ENCODE assay signal across 29 cellular contexts in the genomic region with DNA sequence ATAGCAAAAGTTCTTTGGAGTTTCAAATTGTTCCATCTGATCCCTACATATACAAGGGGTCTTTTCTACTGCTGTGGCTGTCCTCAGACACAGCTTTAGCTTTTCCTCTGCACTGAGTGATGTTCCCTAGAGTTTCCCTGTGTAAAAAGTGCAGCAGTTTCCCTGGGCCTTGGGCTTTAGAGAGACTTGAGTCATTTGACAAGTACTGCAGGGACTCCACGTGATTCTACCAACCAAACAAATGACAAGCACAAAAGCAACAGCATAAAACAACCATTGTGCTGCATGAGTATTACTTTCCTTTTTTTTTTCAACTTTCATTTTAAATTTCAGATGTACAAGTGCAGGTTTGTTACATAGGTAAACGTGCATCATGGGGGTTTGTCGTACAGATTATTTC.
"Had no signal": no experiment of that assay in that cellular context is flagged by ENCODE, and none has a peak within 500 bp of the region (broad histone marks: within the 10 kb centered on the region; RNA-seq: fewer than 3 reads in every experiment).

No MANE protein-coding gene starts in this region.

- H3K27ac ChIP-seq: ascending aorta, body of pancreas had no signal

- H3K27me3 ChIP-seq: ascending aorta, body of pancreas had no signal

- FAIRE-seq: bronchial epithelial cell, TTC549 had no signal

- H3K27me3 Mint-ChIP-seq: activated B cell treated with CpG ODN at 0.5 μM for 24 hours; activated CD4-positive, alpha-beta memory T cell treated with anti-CD3 and anti-CD28 coated beads for 36 hours; activated CD4-positive, alpha-beta T cell treated with anti-CD3 and anti-CD28 coated beads, Interleukin-2, amount 10 ng/mL, durations not matched to agents 24 days and 14 days; central memory CD8-positive, alpha-beta T cell had no signal

- DNase-seq: activated B cell treated with CpG ODN at 0.5 μM for 24 hours; activated CD4-positive, alpha-beta memory T cell treated with anti-CD3 and anti-CD28 coated beads for 36 hours; activated CD4-positive, alpha-beta T cell treated with anti-CD3 and anti-CD28 coated beads for 1 hour; activated CD4-positive, alpha-beta T cell treated with anti-CD3 and anti-CD28 coated beads, Interleukin-2, amount 10 ng/mL, durations not matched to agents 24 days and 14 days; activated CD8-positive, alpha-beta memory T cell treated with anti-CD3 and anti-CD28 coated beads for 24 hours; activated effector memory CD4-positive, alpha-beta T cell treated with anti-CD3 and anti-CD28 coated beads, Interleukin-2, amount 50 U/mL, for 16 hours; activated naive CD4-positive, alpha-beta T cell treated with Interleukin-2 at 50 U/mL for 16 hours; activated naive CD8-positive, alpha-beta T cell treated with anti-CD3 and anti-CD28 coated beads, Interleukin-2, amount 50 U/mL, for 24 hours; activated T-cell treated with anti-CD3 and anti-CD28 coated beads, Interleukin-2, amount 50 U/mL, for 4 hours; amniotic stem cell; body of pancreas; Kasumi-1; KBM-7; NCI-H1105 treated with DMSO at 0.1 percent for 48 hours; NCI-H1436 treated with DMSO at 0.1 percent for 48 hours; NCI-H187; NCI-H2081; NCI-H510A treated with DMSO at 0.1 percent for 48 hours; NCI-H69; SIG-M5; SK-N-SH; SW 1271; T-helper 9 cell had no signal

- H3K9me3 ChIP-seq: ascending aorta, body of pancreas, SK-N-SH had no signal

- H3K9ac ChIP-seq: SK-N-SH had no signal

- H3K27ac Mint-ChIP-seq: activated B cell treated with CpG ODN at 0.5 μM for 24 hours; activated CD4-positive, alpha-beta memory T cell treated with anti-CD3 and anti-CD28 coated beads for 36 hours; activated CD4-positive, alpha-beta T cell treated with anti-CD3 and anti-CD28 coated beads, Interleukin-2, amount 10 ng/mL, durations not matched to agents 24 days and 14 days; activated naive CD4-positive, alpha-beta T cell treated with anti-CD3 and anti-CD28 coated beads, Interleukin-2, amount 50 U/mL, for 72 hours; activated naive CD8-positive, alpha-beta T cell treated with anti-CD3 and anti-CD28 coated beads, Interleukin-2, amount 50 U/mL, for 24 hours; T-helper 1 cell treated with Interleukin-12 subunit alpha and Interleukin-12 subunit beta and Interleukin-4 antibody, amounts not matched to agents 30 μg/mL and 1 μg/mL, for 36 hours had no signal

- H3K4me3 ChIP-seq: ascending aorta, body of pancreas had no signal

- H3K4me3 Mint-ChIP-seq: activated B cell treated with CpG ODN at 0.5 μM for 24 hours; activated CD4-positive, alpha-beta memory T cell treated with anti-CD3 and anti-CD28 coated beads for 36 hours; activated CD4-positive, alpha-beta T cell treated with anti-CD3 and anti-CD28 coated beads, Interleukin-2, amount 10 ng/mL, durations not matched to agents 24 days and 14 days; activated naive CD8-positive, alpha-beta T cell treated with anti-CD3 and anti-CD28 coated beads, Interleukin-2, amount 50 U/mL, for 24 hours; activated T-cell treated with anti-CD3 and anti-CD28 coated beads, Interleukin-2, amount 50 U/mL, for 4 hours; central memory CD8-positive, alpha-beta T cell; T-helper 1 cell treated with Interleukin-12 subunit alpha and Interleukin-12 subunit beta and Interleukin-4 antibody, amounts not matched to agents 30 μg/mL and 1 μg/mL, for 36 hours had no signal

- H3K36me3 ChIP-seq: ascending aorta had no signal

- ATAC-seq: activated naive CD4-positive, alpha-beta T cell treated with anti-CD3 and anti-CD28 coated beads, Interleukin-2, amount 50 U/mL, for 72 hours; activated naive CD8-positive, alpha-beta T cell treated with anti-CD3 and anti-CD28 coated beads, Interleukin-2, amount 50 U/mL, for 24 hours; activated T-cell treated with anti-CD3 and anti-CD28 coated beads, Interleukin-2, amount 50 U/mL, for 4 hours; body of pancreas had no signal

- H3K4me1 Mint-ChIP-seq: activated B cell treated with CpG ODN at 0.5 μM for 24 hours; activated CD4-positive, alpha-beta T cell treated with anti-CD3 and anti-CD28 coated beads, Interleukin-2, amount 10 ng/mL, durations not matched to agents 24 days and 14 days; activated naive CD8-positive, alpha-beta T cell treated with anti-CD3 and anti-CD28 coated beads, Interleukin-2, amount 50 U/mL, for 24 hours; central memory CD8-positive, alpha-beta T cell had no signal

- H3K4me1 ChIP-seq: ascending aorta, body of pancreas had no signal

- H3K4me2 ChIP-seq: SK-N-SH had no signal

- H3K36me3 Mint-ChIP-seq: activated CD4-positive, alpha-beta memory T cell treated with anti-CD3 and anti-CD28 coated beads for 36 hours; activated naive CD4-positive, alpha-beta T cell treated with anti-CD3 and anti-CD28 coated beads, Interleukin-2, amount 50 U/mL, for 72 hours had no signal
